ENCODE assay signal across 1 cellular context in genomic region chr2:174450021-174450816, GRCh38.
TF ChIP-seq lines count a peak whose summit lies in the region.

No MANE protein-coding gene starts in this region.

TF ChIP-seq in SK-N-SH, 30 proteins besides CTCF, POLR2A, EP300 and RAD21 (continued from another document):
- TF ChIP-seq PBX3 (IDR thresholded peaks at IDR 0.05) (no peak), SIN3A (IDR thresholded peaks at IDR 0.05; ENCODE audit: borderline replicate concordance, low read depth, low read length) (no peak), MXI1 (IDR thresholded peaks at IDR 0.05; ENCODE audit: low read depth, low read length) (peak; percentile 55; the same call in 1 of the 2 replicates), USF1 (IDR thresholded peaks at IDR 0.05; ENCODE audit: borderline replicate concordance, low read depth) (no peak), MAX (IDR thresholded peaks at IDR 0.05; ENCODE audit: low read depth) (no peak), EZH2phosphoT487 (IDR thresholded peaks at IDR 0.05; ENCODE audit: borderline replicate concordance, low read depth) (no peak), GABPA (IDR thresholded peaks at IDR 0.05; ENCODE audit: low read depth) (no peak), GATA2 (CRISPR knock-in tag; IDR thresholded peaks at IDR 0.05) (peak; percentile 67), SMC3 (IDR thresholded peaks at IDR 0.05; ENCODE audit: low read depth, low read length) (no peak), NRF1 (IDR thresholded peaks at IDR 0.05; ENCODE audit: low read depth, low read length) (no peak), FOXM1 (IDR thresholded peaks at IDR 0.05; ENCODE audit: low read depth) (no peak), NFIC (IDR thresholded peaks at IDR 0.05; ENCODE audit: borderline replicate concordance) (no peak), MEF2A (IDR thresholded peaks at IDR 0.05; ENCODE audit: borderline replicate concordance, low read depth) (no peak), FOSL2 (IDR thresholded peaks at IDR 0.05; ENCODE audit: borderline replicate concordance, low read depth) (no peak), ELF1 (IDR thresholded peaks at IDR 0.05) (no peak), FOXJ3 (CRISPR knock-in tag; IDR thresholded peaks at IDR 0.05) (peak; percentile 80), TAF1 (IDR thresholded peaks at IDR 0.05; ENCODE audit: borderline replicate concordance, low read depth, low read length) (no peak), TCF12 (IDR thresholded peaks at IDR 0.05) (0 out of 2 replicates have a peak, but pooled peaks have one; percentile 4), RXRA (IDR thresholded peaks at IDR 0.05; ENCODE audit: borderline replicate concordance, low read depth) (no peak), JUND (IDR thresholded peaks at IDR 0.05) (no peak), POLR2AphosphoS5 (IDR thresholded peaks at IDR 0.05; ENCODE audit: low read depth, low read length) (no peak)
- TF ChIP-seq, protein P1, sequence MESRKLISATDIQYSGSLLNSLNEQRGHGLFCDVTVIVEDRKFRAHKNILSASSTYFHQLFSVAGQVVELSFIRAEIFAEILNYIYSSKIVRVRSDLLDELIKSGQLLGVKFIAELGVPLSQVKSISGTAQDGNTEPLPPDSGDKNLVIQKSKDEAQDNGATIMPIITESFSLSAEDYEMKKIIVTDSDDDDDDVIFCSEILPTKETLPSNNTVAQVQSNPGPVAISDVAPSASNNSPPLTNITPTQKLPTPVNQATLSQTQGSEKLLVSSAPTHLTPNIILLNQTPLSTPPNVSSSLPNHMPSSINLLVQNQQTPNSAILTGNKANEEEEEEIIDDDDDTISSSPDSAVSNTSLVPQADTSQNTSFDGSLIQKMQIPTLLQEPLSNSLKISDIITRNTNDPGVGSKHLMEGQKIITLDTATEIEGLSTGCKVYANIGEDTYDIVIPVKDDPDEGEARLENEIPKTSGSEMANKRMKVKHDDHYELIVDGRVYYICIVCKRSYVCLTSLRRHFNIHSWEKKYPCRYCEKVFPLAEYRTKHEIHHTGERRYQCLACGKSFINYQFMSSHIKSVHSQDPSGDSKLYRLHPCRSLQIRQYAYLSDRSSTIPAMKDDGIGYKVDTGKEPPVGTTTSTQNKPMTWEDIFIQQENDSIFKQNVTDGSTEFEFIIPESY (IDR thresholded peaks at IDR 0.05; ENCODE audit: borderline replicate concordance, low read depth): no peak
- TF ChIP-seq, protein P2, sequence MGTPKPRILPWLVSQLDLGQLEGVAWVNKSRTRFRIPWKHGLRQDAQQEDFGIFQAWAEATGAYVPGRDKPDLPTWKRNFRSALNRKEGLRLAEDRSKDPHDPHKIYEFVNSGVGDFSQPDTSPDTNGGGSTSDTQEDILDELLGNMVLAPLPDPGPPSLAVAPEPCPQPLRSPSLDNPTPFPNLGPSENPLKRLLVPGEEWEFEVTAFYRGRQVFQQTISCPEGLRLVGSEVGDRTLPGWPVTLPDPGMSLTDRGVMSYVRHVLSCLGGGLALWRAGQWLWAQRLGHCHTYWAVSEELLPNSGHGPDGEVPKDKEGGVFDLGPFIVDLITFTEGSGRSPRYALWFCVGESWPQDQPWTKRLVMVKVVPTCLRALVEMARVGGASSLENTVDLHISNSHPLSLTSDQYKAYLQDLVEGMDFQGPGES (IDR thresholded peaks at IDR 0.05; ENCODE audit: low read depth, low read length): no peak
